ENCODE assay signal across 8 cellular contexts in the genomic region with DNA sequence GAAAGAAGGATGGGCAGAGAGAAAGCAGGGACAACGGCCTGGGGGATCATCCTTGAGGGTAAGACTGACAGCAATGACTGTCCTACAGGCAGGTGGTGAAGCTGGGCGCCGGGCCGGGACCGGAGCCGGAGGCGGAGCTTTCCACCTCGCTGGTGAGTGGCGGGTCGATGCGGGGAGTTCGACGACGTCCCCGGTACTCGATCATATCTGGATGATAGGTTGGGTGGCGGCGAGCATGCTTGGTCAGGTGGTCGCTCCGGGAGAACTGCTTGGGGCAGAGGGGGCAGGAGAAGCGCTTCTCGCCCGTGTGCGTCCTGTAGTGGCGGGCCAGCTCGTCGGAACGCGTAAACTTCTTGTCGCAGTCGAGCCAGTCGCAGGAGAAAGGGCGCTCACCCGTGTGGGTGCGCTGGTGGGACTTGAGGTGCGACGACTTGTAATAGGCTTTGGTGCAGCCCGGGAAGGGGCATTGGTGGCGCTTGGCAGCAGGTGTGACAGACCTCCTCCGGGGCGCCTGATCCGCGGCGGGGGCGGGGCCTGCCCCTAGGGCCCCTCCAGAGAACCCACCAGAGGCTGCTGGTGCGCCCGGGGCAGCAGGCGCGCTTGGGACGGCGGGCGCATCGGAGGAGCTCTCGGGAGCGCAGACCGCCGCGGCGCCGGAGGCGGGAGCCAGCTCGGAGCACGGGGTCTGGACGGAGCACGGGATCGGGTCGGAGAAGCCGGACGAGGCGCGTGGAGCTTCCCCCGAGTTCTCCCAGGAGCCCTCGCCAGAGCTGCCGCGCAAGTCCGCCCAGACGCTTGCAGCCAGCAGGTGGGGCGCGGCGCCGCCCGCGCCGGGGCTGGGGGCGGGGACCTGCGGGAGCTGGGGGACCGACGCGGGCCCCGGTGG. TPM values are rescaled to one million over a fixed set of nuclear protein-coding genes. Genes with fewer than 3 reads are reported as not detected.
DNase-seq lines count a peak whose midpoint lies in the region; ATAC-seq, FAIRE-seq and TF ChIP-seq lines count a peak whose summit lies in the region.

No MANE protein-coding gene starts in this region.

- POLR2A ChIA-PET in A549 (lab: Yijun Ruan, JAX), result no interaction called here

- CTCF ChIA-PET in A549 (lab: Yijun Ruan, JAX) (interaction anchor here (0.6 to 2.5 kb wide), 5 partner anchors 11 to 860 kb away, joined by 3 to 7 read pairs (median 3); no protein-coding TSS in a partner anchor), mammary epithelial cell (lab: Charles Lee; ENCODE audit: low non-redundant PET) (no interaction called here)

- H3K79me2 ChIP-seq in GM23248 (ENCODE audit: insufficient read depth) (no peaks in the 10 kb centered on the region), mammary epithelial cell (ENCODE audit: insufficient read depth, low read length) (no peaks in the 10 kb centered on the region), mesendoderm (ENCODE audit: control insufficient read depth, insufficient read depth, low read length) (no peaks in the 10 kb centered on the region)

- no peak overlapping the region for H3K4ac ChIP-seq in mesendoderm (ENCODE audit: low read depth, low read length)

- H3K4me1 ChIP-seq in A549 (no peaks in the 10 kb centered on the region), GM23248 (ENCODE audit: insufficient read depth) (no peaks in the 10 kb centered on the region), SJCRH30 (no peaks in the 10 kb centered on the region), mammary epithelial cell (ENCODE audit: insufficient read depth, low read length) (peaks cover 4% of the 10 kb centered on the region), mesendoderm (ENCODE audit: control insufficient read depth, low read depth, low read length) (no peaks in the 10 kb centered on the region), tibial nerve (peaks cover 0 to 4% (median 0%) of the 10 kb centered on the region in 4 donors)

- TF ChIP-seq RAD21 in A549 (conservative IDR thresholded peaks at IDR 0.05 in 1 of 2, IDR thresholded peaks at IDR 0.05 in 1 of 2), result no peak

- no peak overlapping the region for H4K8ac ChIP-seq in mesendoderm (ENCODE audit: low read depth, low read length)

- H3K18ac ChIP-seq in mesendoderm (ENCODE audit: low read length), result no peak overlapping the region

- H3K79me1 ChIP-seq in mesendoderm (ENCODE audit: low read length), result no peaks in the 10 kb centered on the region

- no peak overlapping the region for H4K5ac ChIP-seq in mesendoderm (ENCODE audit: low read length)

- peak; percentile 9 to 14 for DNase-seq in A549 (ENCODE audit: low read depth in 1 of 2, low spot score in 1 of 2)
- DNase-seq in GM23248, result peak; percentile 41
- DNase-seq in SJCRH30, result peak; percentile 70 to 75
- DNase-seq in mammary epithelial cell, result no peak
- DNase-seq in mesendoderm, result peak; percentile 44
- no peak for DNase-seq in tibial nerve (ENCODE audit: low spot score in 2 of 2)
- no peak for DNase-seq in COLO829 (ENCODE audit: low spot score)
- DNase-seq in NCI-H2196 (lab: John Stamatoyannopoulos, UW; ENCODE audit: unreplicated experiment), result no peak

- H3K9me2 ChIP-seq in GM23248 (ENCODE audit: insufficient read depth), result no peaks in the 10 kb centered on the region

- peak overlapping the region; percentile 55 for H3K4me3 ChIP-seq in A549
- H3K4me3 ChIP-seq in GM23248, result peak overlapping the region; percentile 73
- H3K4me3 ChIP-seq in SJCRH30, result peak overlapping the region; percentile 61
- no peak overlapping the region for H3K4me3 ChIP-seq in mammary epithelial cell (replicated peaks in 1 of 3; ENCODE audit: insufficient read depth in 1 of 3, low read depth in 2 of 3, low read length in 3 of 3)
- H3K4me3 ChIP-seq in mesendoderm (ENCODE audit: low read length), result no peak overlapping the region
- peak overlapping the region in 3 of 4 donors; percentile 39 to 61 (median 40) for H3K4me3 ChIP-seq in tibial nerve

- H2BK15ac ChIP-seq in mesendoderm (replicated peaks; ENCODE audit: low read depth), result no peak overlapping the region

- H4K20me1 ChIP-seq in GM23248 (ENCODE audit: insufficient read depth) (no peaks in the 10 kb centered on the region), mammary epithelial cell (ENCODE audit: insufficient read depth, low read length) (no peaks in the 10 kb centered on the region)

- H3K9me3 ChIP-seq in A549 (no peaks in the 10 kb centered on the region), GM23248 (ENCODE audit: low read depth) (no peaks in the 10 kb centered on the region), SJCRH30 (replicated peaks) (no peaks in the 10 kb centered on the region), mammary epithelial cell (replicated peaks; ENCODE audit: insufficient read depth, low read length) (peaks cover 7% of the 10 kb centered on the region), tibial nerve (peaks cover 6 to 63% (median 22%) of the 10 kb centered on the region in 4 donors)

- H3K4me2 ChIP-seq in A549, result peak overlapping the region; percentile 78
- H3K4me2 ChIP-seq in GM23248 (ENCODE audit: unreplicated experiment), result no peak overlapping the region
- H3K4me2 ChIP-seq in mammary epithelial cell (ENCODE audit: insufficient read depth, low read depth, low read length), result peak overlapping the region; percentile 76
- H3K4me2 ChIP-seq in mesendoderm (ENCODE audit: low read length), result peak overlapping the region; percentile 57

- no peak overlapping the region for H2BK120ac ChIP-seq in mesendoderm (ENCODE audit: low read depth, low read length)

- H3K36me3 ChIP-seq in GM23248 (ENCODE audit: low read depth), result no peaks in the 10 kb centered on the region
- H3K36me3 ChIP-seq in SJCRH30, result no peaks in the 10 kb centered on the region
- no peaks in the 10 kb centered on the region for H3K36me3 ChIP-seq in mammary epithelial cell (ENCODE audit: insufficient read depth, low read length)
- H3K36me3 ChIP-seq in mesendoderm (ENCODE audit: control insufficient read depth, insufficient read depth, low read length), result no peaks in the 10 kb centered on the region
- H3K36me3 ChIP-seq in tibial nerve, result peaks cover 0 to 17% (median 0%) of the 10 kb centered on the region in 3 donors

- in situ Hi-C loops in GM23248 (cut with MboI) (no loop called here), mammary epithelial cell (cut with MboI; ENCODE audit: low sequenced_read_pairs in 2 of 2) (no loop called here)

- H3K27ac ChIP-seq in A549 (peak overlapping the region in 1 of 2 experiments; percentile 51; a peak in 2 of 6 replicates), GM23248 (no peak overlapping the region), SJCRH30 (peak overlapping the region; percentile 34; the same call in 1 of the 2 replicates), mammary epithelial cell (ENCODE audit: insufficient read depth, low read depth, low read length) (no peak overlapping the region), mesendoderm (ENCODE audit: low read depth, low read length) (no peak overlapping the region), tibial nerve (peak overlapping the region in 2 of 4 donors; percentile 28 to 80)

- BruUV-seq in mammary epithelial cell (replicated peaks; lab: Mats Ljungman, UMichigan), result no TSS peak

- WGBS in A549 (ENCODE audit: missing lambda C conversion rate), result 84% methylated on average over 59 of the region's 90 CpGs
- WGBS in GM23248 (ENCODE audit: low coverage in 1 of 2, low lambda C conversion rate in 2 of 2, missing lambda C conversion rate in 2 of 2), 2 experiments, result 23% methylated on average over 74 of the region's 90 CpGs
- WGBS in mammary epithelial cell (ENCODE audit: low coverage, missing lambda C conversion rate), result 41% methylated on average over 18 of the region's 90 CpGs
- no CpG with 5 or more reads among the region's 90 CpGs for WGBS in mesendoderm (ENCODE audit: extremely low coverage, insufficient coverage, low lambda C conversion rate)
- 11 to 18% methylated on average over 51 to 59 of the region's 90 CpGs for WGBS in tibial nerve, 2 donors

- no peak overlapping the region for H2AK5ac ChIP-seq in mesendoderm (ENCODE audit: low read length)

- H3F3A ChIP-seq in GM23248 (ENCODE audit: insufficient read depth), result no peaks in the 10 kb centered on the region

- H2AFZ ChIP-seq in GM23248 (peak overlapping the region; percentile 59; the same call in 1 of the 2 replicates), mammary epithelial cell (ENCODE audit: low read depth, low read length) (no peak overlapping the region)

- peak overlapping the region; percentile 56 for H3K23ac ChIP-seq in mesendoderm (ENCODE audit: low read length)

- no peak for FAIRE-seq in A549 (lab: Jason Lieb, UNC)

- dilution Hi-C loops in mammary epithelial cell (cut with HindIII; ENCODE audit: low sequenced_read_pairs), result no loop called here

- H3K27me3 ChIP-seq in GM23248 (replicated peaks; ENCODE audit: insufficient read depth) (peaks cover 41% of the 10 kb centered on the region), SJCRH30 (no peaks in the 10 kb centered on the region), mammary epithelial cell (ENCODE audit: insufficient read depth, low read length) (peaks cover 36% of the 10 kb centered on the region), mesendoderm (ENCODE audit: insufficient read depth, low read length, poor library complexity) (peaks cover 27% of the 10 kb centered on the region), tibial nerve (peaks cover 3 to 74% of the 10 kb centered on the region in 2 donors)

- TF ChIP-seq EP300 in A549 (IDR thresholded peaks at IDR 0.05) (no peak), tibial nerve (IDR thresholded peaks at IDR 0.05) (no peak)

- intact Hi-C loops in mammary epithelial cell (cut with micrococcal nuclease), result no loop called here

- H3K9ac ChIP-seq in GM23248 (peak overlapping the region; percentile 42; the same call in 1 of the 2 replicates), mammary epithelial cell (ENCODE audit: insufficient read depth, low read length) (no peak overlapping the region), mesendoderm (ENCODE audit: low read length) (peak overlapping the region; percentile 29)

- no peak overlapping the region for H2BK5ac ChIP-seq in mesendoderm (ENCODE audit: low read length)

- ATAC-seq in A549, result peak; percentile 72 to 74

- TF ChIP-seq CTCF in A549 (IDR thresholded peaks at IDR 0.05), result no peak; the same call in 2 of the 3 replicates
- no peak for TF ChIP-seq CTCF in mammary epithelial cell (conservative IDR thresholded peaks at IDR 0.05 in 1 of 2, IDR thresholded peaks at IDR 0.05 in 1 of 2; ENCODE audit: extremely low read depth in 1 of 2, insufficient read depth in 1 of 2, low read depth in 1 of 2, low read length in 2 of 2)
- TF ChIP-seq CTCF in tibial nerve (IDR thresholded peaks at IDR 0.05), result no peak

- peak overlapping the region; percentile 34 for H3K56ac ChIP-seq in mesendoderm (ENCODE audit: low read length)

- TF ChIP-seq POLR2A in A549 (IDR thresholded peaks at IDR 0.05; ENCODE audit: low read length) (no peak), tibial nerve (IDR thresholded peaks at IDR 0.05) (no peak)

RNA-seq across cellular contexts. Expression of gene KLF14, which starts 0.8 kb away (rescaled TPM):
- polyA plus RNA-seq in A549 (2011; rRNA removed) (not detected in 2 replicates), A549 (2017; fragmentation: RNase III; extraction: RNeasy Plus Mini Kit Qiagen cat#74134 plus additional on column Dnase treatment) (0.03 TPM in 2 of 3 replicates, not detected in the other), GM23248 (2016; fragmentation: Nextera tagmentation; extraction: Ambion mirVana) (0.24 and 0.25 TPM in 2 replicates), mammary epithelial cell (not detected)
- polyA plus RNA-seq in A549 (2012; cell fraction: cytosol; rRNA removed), result 0.01 TPM in 2 replicates
- not detected in 2 replicates for polyA plus RNA-seq in A549 (2012; cell fraction: nucleus; rRNA removed)
- not detected in 2 replicates for polyA minus RNA-seq in A549 (2011; rRNA and poly(A)+ RNA removed)
- 0.11 TPM in 1 of 2 replicates, not detected in the other for total RNA-seq in GM23248 (2014; rRNA removed; shearing (Covaris generic))
- 1.2 and 1.6 TPM in 2 replicates for total RNA-seq in SJCRH30 (2014; rRNA removed; shearing (Covaris generic))
- total RNA-seq in mammary epithelial cell (not detected), tibial nerve (1 to 10 TPM in 1 of 4 donors, under 1 TPM in 2, not detected in 1; 0.22 to 1.5 (median 0.42) TPM)
- polyA minus RNA-seq in mammary epithelial cell, result not detected
- 0.01 TPM for polyA plus RNA-seq in mesendoderm (2013, experiment 1 of 2)
- not detected for polyA plus RNA-seq in mesendoderm (2013, experiment 2 of 2)

RNA-seq across cellular contexts. Expression of gene TSGA13, which starts 46.9 kb away (rescaled TPM):
- polyA plus RNA-seq in A549 (2011; rRNA removed), result not detected in 2 replicates
- not detected in 2 replicates for polyA plus RNA-seq in A549 (2012; cell fraction: cytosol; rRNA removed)
- polyA plus RNA-seq in A549 (2012; cell fraction: nucleus; rRNA removed), result not detected in 2 replicates
- not detected in 3 replicates for polyA plus RNA-seq in A549 (2017; fragmentation: RNase III; extraction: RNeasy Plus Mini Kit Qiagen cat#74134 plus additional on column Dnase treatment)
- not detected in 2 replicates for polyA minus RNA-seq in A549 (2011; rRNA and poly(A)+ RNA removed)
- total RNA-seq in GM23248 (2014; rRNA removed; shearing (Covaris generic)), result not detected in 2 replicates
- polyA plus RNA-seq in GM23248 (2016; fragmentation: Nextera tagmentation; extraction: Ambion mirVana), result not detected in 2 replicates
- not detected in 2 replicates for total RNA-seq in SJCRH30 (2014; rRNA removed; shearing (Covaris generic))
- total RNA-seq in mammary epithelial cell, result not detected
- not detected for polyA plus RNA-seq in mammary epithelial cell
- polyA minus RNA-seq in mammary epithelial cell, result not detected
- polyA plus RNA-seq in mesendoderm (2013, experiment 1 of 2), result not detected
- polyA plus RNA-seq in mesendoderm (2013, experiment 2 of 2), result not detected
- total RNA-seq in tibial nerve, result not detected

Comparison
In these comparisons a context has a peak if more than half of its experiments do, and no peak if none do; other contexts are left out.
1. DNase-seq: peak in A549 (2 of 2), GM23248 (single experiment), SJCRH30 (2 of 2) and mesendoderm (single experiment); none in mammary epithelial cell (single experiment), tibial nerve (0 of 2), COLO829 (single experiment) and NCI-H2196 (single experiment).
2. H3K4me3 ChIP-seq: peak in A549 (single experiment), GM23248 (single experiment), SJCRH30 (single experiment) and tibial nerve (3 of 4); none in mammary epithelial cell (0 of 3) and mesendoderm (single experiment).